10 cellular contexts compared by ENCODE assay signal in genomic region chr10:31921031-31921430, GRCh38. TPM values are rescaled to one million over a fixed set of nuclear protein-coding genes. Genes with fewer than 3 reads are reported as not detected.
DNase-seq lines count a peak whose midpoint lies in the region; ATAC-seq and TF ChIP-seq lines count a peak whose summit lies in the region.
"Had no signal": no experiment of that assay in that cellular context is flagged by ENCODE, and none has a peak within 500 bp of the region (broad histone marks: within the 10 kb centered on the region; RNA-seq: fewer than 3 reads in every experiment).

No MANE protein-coding gene starts in this region.

- peak; percentile 83 for ATAC-seq in activated CD8-positive, alpha-beta memory T cell treated with anti-CD3 and anti-CD28 coated beads, Interleukin-2, amount 10 ng/mL, durations not matched to agents 7 days and 5 days
- ATAC-seq in HG03565 (IDR thresholded peaks at IDR 0.05; ENCODE audit: unreplicated experiment): peak; percentile 50

- no peak overlapping the region for H3K18ac ChIP-seq in H9 (ENCODE audit: insufficient read length, low read depth, low read length)

- no peak overlapping the region for H3K4ac ChIP-seq in H9 (ENCODE audit: low read depth, low read length)

- no peak overlapping the region for H2AK5ac ChIP-seq in H9 (ENCODE audit: insufficient read length, low read length)

- no peak overlapping the region for H4K8ac ChIP-seq in H9 (replicated peaks; ENCODE audit: insufficient read length, low read depth, low read length)

- H3K4me1 ChIP-seq in H9 (ENCODE audit: insufficient read depth, low read length): 0 out of 2 replicates have a peak, but pooled peaks cover 3% of the 10 kb centered on the region

- no peak overlapping the region for H2AFZ ChIP-seq in H9 (ENCODE audit: low read length)

- H3K9me3 Mint-ChIP-seq in activated CD8-positive, alpha-beta memory T cell treated with anti-CD3 and anti-CD28 coated beads, Interleukin-2, amount 10 ng/mL, durations not matched to agents 7 days and 5 days (ENCODE audit: low read depth): no peaks in the 10 kb centered on the region
- H3K9me3 Mint-ChIP-seq in H9 (peaks cover 4 to 8% of the 10 kb centered on the region in 2 experiments; a peak in 4 of 5 replicates), progenitor cell of endocrine pancreas (ENCODE audit: low read depth) (peaks cover 3% of the 10 kb centered on the region)

- H3K27ac Mint-ChIP-seq in activated CD8-positive, alpha-beta memory T cell treated with anti-CD3 and anti-CD28 coated beads, Interleukin-2, amount 10 ng/mL, durations not matched to agents 7 days and 5 days: peak overlapping the region; percentile 89
- H3K27ac Mint-ChIP-seq in H9: peak overlapping the region; percentile 62 to 83 (median 68); a peak in 3 of 7 replicates
- H3K27ac Mint-ChIP-seq in progenitor cell of endocrine pancreas: peak overlapping the region; percentile 74
- H3K27ac Mint-ChIP-seq: nephron had no signal

- H4K20me1 ChIP-seq in H9 (ENCODE audit: control insufficient read depth, insufficient read depth, insufficient read length): no peaks in the 10 kb centered on the region

- no peaks in the 10 kb centered on the region for H3K27me3 Mint-ChIP-seq in activated CD8-positive, alpha-beta memory T cell treated with anti-CD3 and anti-CD28 coated beads, Interleukin-2, amount 10 ng/mL, durations not matched to agents 7 days and 5 days
- H3K27me3 Mint-ChIP-seq in H9 (ENCODE audit: low read depth): no peaks in the 10 kb centered on the region
- H3K27me3 Mint-ChIP-seq in progenitor cell of endocrine pancreas: no peaks in the 10 kb centered on the region

- H3K23me2 ChIP-seq in H9 (ENCODE audit: insufficient read length, low read depth, low read length, poor library complexity, severe bottlenecking): no peaks in the 10 kb centered on the region

- H4K5ac ChIP-seq in H9 (ENCODE audit: insufficient read length, low read depth, low read length): no peak overlapping the region

- peaks cover 10% of the 10 kb centered on the region for H3K79me1 ChIP-seq in H9 (ENCODE audit: insufficient read depth, low read depth, low read length, poor library complexity, severe bottlenecking)

- no peak overlapping the region for H3K4me2 ChIP-seq in H9 (ENCODE audit: insufficient read depth, insufficient read length, low read length)

- no peak overlapping the region for H3K23ac ChIP-seq in H9 (ENCODE audit: insufficient read length, low read depth, low read length)

- H2BK120ac ChIP-seq in H9 (ENCODE audit: low read depth, low read length, poor library complexity, severe bottlenecking): no peak overlapping the region

- H2BK12ac ChIP-seq in H9 (ENCODE audit: insufficient read length, low read depth, low read length): no peak overlapping the region

- no peak for TF ChIP-seq CTCF in H9 (conservative IDR thresholded peaks at IDR 0.05)
- no peak for TF ChIP-seq CTCF in progenitor cell of endocrine pancreas (IDR thresholded peaks at IDR 0.05; ENCODE audit: unreplicated experiment)

- no peak overlapping the region for H3K27ac ChIP-seq in H9 (ENCODE audit: insufficient read length, low read depth, low read length)

- no CpG with 5 or more reads among the region's 4 CpGs for WGBS in H9 (ENCODE audit: extremely low coverage, insufficient read length, low lambda C conversion rate)

- H3K27me3 ChIP-seq in H9 (ENCODE audit: insufficient read depth, low read length): no peaks in the 10 kb centered on the region

- H3T11ph ChIP-seq in H9 (ENCODE audit: low read length): no peak overlapping the region

- peaks cover 6% of the 10 kb centered on the region for H3K36me3 Mint-ChIP-seq in activated CD8-positive, alpha-beta memory T cell treated with anti-CD3 and anti-CD28 coated beads, Interleukin-2, amount 10 ng/mL, durations not matched to agents 7 days and 5 days
- H3K36me3 Mint-ChIP-seq in H9 (ENCODE audit: insufficient read depth in 1 of 3, low read depth in 3 of 3): peaks cover 10 to 18% (median 15%) of the 10 kb centered on the region in 3 experiments; a peak in 6 of 7 replicates
- H3K36me3 Mint-ChIP-seq in progenitor cell of endocrine pancreas (ENCODE audit: insufficient read depth): no peaks in the 10 kb centered on the region

- no peak overlapping the region for H3K14ac ChIP-seq in H9 (ENCODE audit: insufficient read depth, low read length)

- CTCF ChIA-PET in activated CD8-positive, alpha-beta memory T cell treated with anti-CD3 and anti-CD28 coated beads, Interleukin-2, amount 10 ng/mL, durations not matched to agents 7 days and 5 days (lab: Charles Lee): interaction anchor here (0.7 to 2.3 kb wide), 3 partner anchors 9 to 86 kb away, joined by 4 to 8 read pairs (median 7); no protein-coding TSS in a partner anchor

- H3K56ac ChIP-seq in H9 (ENCODE audit: insufficient read length, low read depth, low read length): no peak overlapping the region

- no peak overlapping the region for H4K91ac ChIP-seq in H9 (ENCODE audit: insufficient read length, low read depth, low read length)

- peak overlapping the region; percentile 76 for H3K4me3 Mint-ChIP-seq in activated CD8-positive, alpha-beta memory T cell treated with anti-CD3 and anti-CD28 coated beads, Interleukin-2, amount 10 ng/mL, durations not matched to agents 7 days and 5 days
- H3K4me3 Mint-ChIP-seq in H9 (no peak overlapping the region), progenitor cell of endocrine pancreas (ENCODE audit: low read depth) (no peak overlapping the region)
- H3K4me3 Mint-ChIP-seq: nephron had no signal

- no peak overlapping the region for H3K9ac ChIP-seq in H9 (ENCODE audit: extremely low read depth, insufficient read length, low read length)

- H3K4me1 Mint-ChIP-seq in activated CD8-positive, alpha-beta memory T cell treated with anti-CD3 and anti-CD28 coated beads, Interleukin-2, amount 10 ng/mL, durations not matched to agents 7 days and 5 days: peaks cover 54% of the 10 kb centered on the region
- peaks cover 10 to 12% of the 10 kb centered on the region in 2 experiments for H3K4me1 Mint-ChIP-seq in H9
- H3K4me1 Mint-ChIP-seq in progenitor cell of endocrine pancreas (ENCODE audit: low read depth): peaks cover 11% of the 10 kb centered on the region

- H2BK15ac ChIP-seq in H9 (ENCODE audit: low read depth, low read length): no peak overlapping the region

- no peak overlapping the region for H2BK20ac ChIP-seq in H9 (ENCODE audit: low read depth, low read length, poor library complexity, severe bottlenecking)

- no peaks in the 10 kb centered on the region for H3K9me3 ChIP-seq in H9 (ENCODE audit: control insufficient read depth, low read depth, low read length)

- H3K79me2 ChIP-seq in H9 (ENCODE audit: insufficient read depth, low read length): peaks cover 52% of the 10 kb centered on the region; the same call in 1 of the 2 replicates

- peak; percentile 47 for DNase-seq in activated CD8-positive, alpha-beta memory T cell treated with anti-CD3 and anti-CD28 coated beads, Interleukin-2, amount 10 ng/mL, durations not matched to agents 7 days and 5 days
- no peak for DNase-seq in activated CD8-positive, alpha-beta memory T cell treated with anti-CD3 and anti-CD28 coated beads, Interleukin-2, amount 50 U/mL, for 4 hours
- no peak for DNase-seq in H9
- no peak for DNase-seq in progenitor cell of endocrine pancreas (ENCODE audit: low spot score, unreplicated experiment)
- DNase-seq in MV-4-11 (lab: John Stamatoyannopoulos, UW): no peak
- DNase-seq in NCI-H1105 treated with DMSO at 0.1 percent for 48 hours (lab: John Stamatoyannopoulos, UW): no peak
- DNase-seq in NCI-H2171 treated with DMSO at 0.1 percent for 48 hours (lab: John Stamatoyannopoulos, UW): no peak
- DNase-seq: stimulated activated CD4-positive, alpha-beta T cell treated with anti-CD3 and anti-CD28 coated beads, Interleukin-4, amount 100 ng/mL, for 4 hours had no signal

- no peak overlapping the region for H2BK5ac ChIP-seq in H9 (ENCODE audit: insufficient read length, low read length)

RNA-seq across cellular contexts. Expression of gene ARHGAP12, which starts 7.6 kb away (rescaled TPM):
- 1 to 10 TPM; 3.0 to 7.8 TPM for total RNA-seq in activated CD8-positive, alpha-beta memory T cell treated with anti-CD3 and anti-CD28 coated beads, Interleukin-2, amount 10 ng/mL, durations not matched to agents 7 days and 5 days
- total RNA-seq in H9 (2021): 34.3 and 35.9 TPM in 2 replicates
- 41.8 and 43.5 TPM in 2 replicates for total RNA-seq in progenitor cell of endocrine pancreas
